ENCODE assay signal across 16 cellular contexts in genomic region chr3:64740232-64740631, GRCh38. TPM values are rescaled to one million over a fixed set of nuclear protein-coding genes. Genes with fewer than 3 reads are reported as not detected.
DNase-seq lines count a peak whose midpoint lies in the region; ATAC-seq and TF ChIP-seq lines count a peak whose summit lies in the region.
"Had no signal": no experiment of that assay in that cellular context is flagged by ENCODE, and none has a peak within 500 bp of the region (broad histone marks: within the 10 kb centered on the region; RNA-seq: fewer than 3 reads in every experiment).

No MANE protein-coding gene starts in this region.

- intact Hi-C loops in sigmoid colon (cut with DNase I) = loop anchor here (5.0 to 10.0 kb wide), 2 partner anchors 53 to 205 kb away; partner anchors contain the start of gene ADAMTS9

- DNase-seq in Daoy (ENCODE audit: low read depth) = peak; percentile 4
- peak; percentile 85 for DNase-seq in brain microvascular endothelial cell
- peak; percentile 35 for DNase-seq in hepatic stellate cell (ENCODE audit: low spot score)
- DNase-seq in sigmoid colon = no peak
- DNase-seq in NCI-H187 treated with DMSO at 0.1 percent for 48 hours (lab: John Stamatoyannopoulos, UW) = no peak
- DNase-seq in HEK293T (ENCODE audit: extremely low spot score) = no peak
- DNase-seq: activated CD8-positive, alpha-beta memory T cell treated with anti-CD3 and anti-CD28 coated beads for 24 hours; activated naive CD4-positive, alpha-beta T cell; head of caudate nucleus; MG63; pancreas; SK-N-SH had no signal

- H3K4me1 ChIP-seq in sigmoid colon = peaks cover 0 to 56% (median 29%) of the 10 kb centered on the region in 4 donors
- H3K4me1 ChIP-seq: BLaER1, pancreas had no signal

- no peak for TF ChIP-seq POLR2A in sigmoid colon (IDR thresholded peaks at IDR 0.05)

- H3K4me3 ChIP-seq in brain microvascular endothelial cell (ENCODE audit: low read depth, low read length) = no peak overlapping the region
- no peak overlapping the region for H3K4me3 ChIP-seq in sigmoid colon
- H3K4me3 ChIP-seq: BLaER1, MG63, pancreas had no signal

- in situ Hi-C loops in brain microvascular endothelial cell (cut with HindIII; ENCODE audit: low pct_ligation_motif_present, low sequenced_read_pairs) = no loop called here

- TF ChIP-seq EP300 in sigmoid colon (IDR thresholded peaks at IDR 0.05) = no peak

- H3K27ac ChIP-seq in brain microvascular endothelial cell = peak overlapping the region; percentile 16
- H3K27ac ChIP-seq in sigmoid colon = peak overlapping the region; percentile 35 to 70 (median 64)
- H3K27ac ChIP-seq: BLaER1, pancreas had no signal

- 87 to 89% methylated on average over 5 of the region's 5 CpGs for WGBS in sigmoid colon, 2 donors

- POLR2A ChIA-PET in HEK293T (lab: Yijun Ruan, JAX) = no interaction called here

- CTCF ChIA-PET in HEK293T (lab: Yijun Ruan, JAX) = no interaction called here

- no peaks in the 10 kb centered on the region for H3K36me3 ChIP-seq in brain microvascular endothelial cell (replicated peaks)
- no peaks in the 10 kb centered on the region for H3K36me3 ChIP-seq in sigmoid colon
- H3K36me3 ChIP-seq: BLaER1, MG63, pancreas had no signal

- no peaks in the 10 kb centered on the region for H3K9me3 ChIP-seq in sigmoid colon
- H3K9me3 ChIP-seq: BLaER1, MG63, pancreas, SK-N-SH had no signal

- TF ChIP-seq CTCF in brain microvascular endothelial cell (IDR thresholded peaks at IDR 0.05; ENCODE audit: low read depth, low read length, missing control alignments) (no peak), sigmoid colon (IDR thresholded peaks at IDR 0.05) (no peak)

- H3K27me3 ChIP-seq in brain microvascular endothelial cell (replicated peaks) (no peaks in the 10 kb centered on the region), sigmoid colon (no peaks in the 10 kb centered on the region)
- H3K27me3 ChIP-seq: BLaER1, MG63, pancreas had no signal

- ATAC-seq in GM18873 (IDR thresholded peaks at IDR 0.05; ENCODE audit: low FRiP score, unreplicated experiment) = no peak
- ATAC-seq in GM21528 (IDR thresholded peaks at IDR 0.05; ENCODE audit: low FRiP score, unreplicated experiment) = no peak
- ATAC-seq: HCT116 had no signal

TF ChIP-seq in HEK293T, 16 proteins besides CTCF, POLR2A, EP300 and RAD21:
- TF ChIP-seq ZNF384 (IDR thresholded peaks at IDR 0.05) (no peak), FOXA1 (IDR thresholded peaks at IDR 0.05) (no peak), FOXM1 (IDR thresholded peaks at IDR 0.05; ENCODE audit: borderline replicate concordance) (no peak), NFRKB (IDR thresholded peaks at IDR 0.05) (no peak), TARDBP (IDR thresholded peaks at IDR 0.05) (no peak), HDGF (IDR thresholded peaks at IDR 0.05; ENCODE audit: borderline replicate concordance) (no peak), SP1 (IDR thresholded peaks at IDR 0.05) (no peak)
- TF ChIP-seq, protein P1, sequence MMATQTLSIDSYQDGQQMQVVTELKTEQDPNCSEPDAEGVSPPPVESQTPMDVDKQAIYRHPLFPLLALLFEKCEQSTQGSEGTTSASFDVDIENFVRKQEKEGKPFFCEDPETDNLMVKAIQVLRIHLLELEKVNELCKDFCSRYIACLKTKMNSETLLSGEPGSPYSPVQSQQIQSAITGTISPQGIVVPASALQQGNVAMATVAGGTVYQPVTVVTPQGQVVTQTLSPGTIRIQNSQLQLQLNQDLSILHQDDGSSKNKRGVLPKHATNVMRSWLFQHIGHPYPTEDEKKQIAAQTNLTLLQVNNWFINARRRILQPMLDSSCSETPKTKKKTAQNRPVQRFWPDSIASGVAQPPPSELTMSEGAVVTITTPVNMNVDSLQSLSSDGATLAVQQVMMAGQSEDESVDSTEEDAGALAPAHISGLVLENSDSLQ (IDR thresholded peaks at IDR 0.05) = no peak

RNA-seq across cellular contexts. Expression of gene ADAMTS9, which starts 52.4 kb away (rescaled TPM):
- total RNA-seq in Daoy (2014; rRNA removed; shearing (Covaris generic)) = 3.1 and 3.3 TPM in 2 replicates
- total RNA-seq in sigmoid colon = 10 to 100 TPM; 16.1 to 61.6 (median 31.6) TPM
- 10 to 100 TPM in 1 of 3 donors, 1 to 10 TPM in 2; 1.2 to 15.4 (median 1.8) TPM for polyA plus RNA-seq in sigmoid colon

Comparison
In these comparisons a context has a peak if more than half of its experiments do, and no peak if none do; other contexts are left out.
1. DNase-seq: peak in Daoy (single experiment), brain microvascular endothelial cell (single experiment) and hepatic stellate cell (single experiment); none in sigmoid colon (single experiment), NCI-H187 treated with DMSO at 0.1 percent for 48 hours (single experiment) and HEK293T (single experiment).